18 cellular contexts compared by ENCODE assay signal in the genomic region with DNA sequence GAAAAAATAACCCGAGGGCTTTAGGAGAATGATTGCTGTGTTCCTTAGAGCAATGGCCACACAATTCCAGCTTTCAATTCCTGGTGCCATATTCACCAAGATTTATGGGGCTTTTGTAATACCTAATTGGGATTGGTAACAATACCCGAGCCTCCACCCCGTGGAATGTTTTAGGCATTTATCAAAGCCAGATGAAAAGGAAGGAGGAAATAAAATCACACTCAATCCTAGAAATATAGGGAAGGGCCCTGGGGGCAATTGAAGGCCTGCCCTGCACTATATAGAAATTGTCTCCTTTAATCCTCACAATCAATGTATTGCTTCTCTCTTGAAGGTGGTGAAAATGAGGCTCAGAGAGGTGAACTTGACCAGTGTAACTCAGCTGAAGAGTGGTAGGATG. TPM values are rescaled to one million over a fixed set of nuclear protein-coding genes. Genes with fewer than 3 reads are reported as not detected.
DNase-seq lines count a peak whose midpoint lies in the region; FAIRE-seq and TF ChIP-seq lines count a peak whose summit lies in the region.
"Had no signal": no experiment of that assay in that cellular context is flagged by ENCODE, and none has a peak within 500 bp of the region (broad histone marks: within the 10 kb centered on the region; RNA-seq: fewer than 3 reads in every experiment).

No MANE protein-coding gene starts in this region.

- H3K27me3 ChIP-seq in esophagus muscularis mucosa, result peaks cover 0 to 6% (median 0%) of the 10 kb centered on the region in 4 donors
- H3K27me3 ChIP-seq in neuronal stem cell (ENCODE audit: control insufficient read depth in 3 of 3, insufficient read depth in 3 of 3, low read depth in 1 of 3, low read length in 3 of 3), result no peaks in the 10 kb centered on the region
- H3K27me3 ChIP-seq: BLaER1 treated with 17β-estradiol and CSF1 and Interleukin-3, amounts not matched to agents 10 nM and 100 nM had no signal

- DNase-seq in COLO668 (lab: John Stamatoyannopoulos, UW; ENCODE audit: unreplicated experiment) (peak; percentile 14), NCI-H146 treated with DMSO at 0.1 percent for 48 hours (lab: John Stamatoyannopoulos, UW; ENCODE audit: unreplicated experiment) (peak; percentile 84), esophagus muscularis mucosa (ENCODE audit: extremely low spot score) (peak; percentile 53), NCI-H1436 (lab: John Stamatoyannopoulos, UW) (no peak), kidney (no peak), neuronal stem cell (ENCODE audit: low spot score) (no peak)
- DNase-seq in activated CD4-positive, alpha-beta T cell treated with anti-CD3 and anti-CD28 coated beads for 48 hours, result no peak
- DNase-seq: 8988T; CD8-positive, alpha-beta T cell; COR-L47; DMS 273 treated with DMSO at 0.1 percent for 48 hours; DMS53; DND-41; EL; H9 had no signal

- H3K9me3 ChIP-seq in esophagus muscularis mucosa, result no peaks in the 10 kb centered on the region
- H3K9me3 ChIP-seq in kidney (ENCODE audit: control insufficient read depth in 1 of 2, low read length in 2 of 2), result no peaks in the 10 kb centered on the region
- no peaks in the 10 kb centered on the region for H3K9me3 ChIP-seq in neuronal stem cell (replicated peaks in 1 of 2; ENCODE audit: control insufficient read depth in 2 of 2, insufficient read depth in 1 of 2, low read depth in 1 of 2, low read length in 2 of 2)

- no peak for FAIRE-seq in kidney (lab: Jason Lieb, UNC)
- FAIRE-seq: GM12878, H1 had no signal

- H3K9ac ChIP-seq in kidney (ENCODE audit: low read length in 2 of 2), result no peak overlapping the region
- H3K9ac ChIP-seq in neuronal stem cell (ENCODE audit: low read depth, low read length, poor library complexity), result no peak overlapping the region
- H3K9ac ChIP-seq: BLaER1 treated with 17β-estradiol and CSF1 and Interleukin-3, amounts not matched to agents 10 nM and 100 nM had no signal

- no peak overlapping the region for H3K27ac ChIP-seq in esophagus muscularis mucosa (replicated peaks in 1 of 4)
- H3K27ac ChIP-seq in kidney (ENCODE audit: low read depth in 2 of 2, low read length in 2 of 2), result no peak overlapping the region
- H3K27ac ChIP-seq in neuronal stem cell (replicated peaks; ENCODE audit: low read length), result no peak overlapping the region
- H3K27ac ChIP-seq: BLaER1 treated with 17β-estradiol and CSF1 and Interleukin-3, amounts not matched to agents 10 nM and 100 nM had no signal

- intact Hi-C loops in esophagus muscularis mucosa (cut with DNase I), result no loop called here
- intact Hi-C loops in kidney (cut with DNase I), result no loop called here

- no peak for TF ChIP-seq CTCF in esophagus muscularis mucosa (IDR thresholded peaks at IDR 0.05)
- no peak for TF ChIP-seq CTCF in kidney (IDR thresholded peaks at IDR 0.05; ENCODE audit: borderline replicate concordance, extremely low read depth, insufficient read depth)

- H4K91ac ChIP-seq in neuronal stem cell (ENCODE audit: low read depth, low read length, poor library complexity), result no peak overlapping the region

- H2BK5ac ChIP-seq in neuronal stem cell (ENCODE audit: low read length), result no peak overlapping the region

- no peak overlapping the region for H3K14ac ChIP-seq in neuronal stem cell (ENCODE audit: low read length)

- H2AFZ ChIP-seq in neuronal stem cell (ENCODE audit: low read length), result no peak overlapping the region

- H2AK5ac ChIP-seq in neuronal stem cell (ENCODE audit: low read depth, low read length), result no peak overlapping the region

- no peak overlapping the region for H2BK15ac ChIP-seq in neuronal stem cell (ENCODE audit: low read length)

- no peak overlapping the region for H2BK120ac ChIP-seq in neuronal stem cell (ENCODE audit: low read depth, low read length)

- H3K18ac ChIP-seq in neuronal stem cell (ENCODE audit: low read length), result no peak overlapping the region

- H3K36me3 ChIP-seq in esophagus muscularis mucosa (no peaks in the 10 kb centered on the region), kidney (ENCODE audit: control insufficient read depth in 1 of 2, insufficient read depth in 2 of 2, low read length in 2 of 2) (no peaks in the 10 kb centered on the region), neuronal stem cell (replicated peaks in 1 of 2; ENCODE audit: control insufficient read depth in 2 of 2, insufficient read depth in 2 of 2, low read length in 2 of 2) (no peaks in the 10 kb centered on the region)
- H3K36me3 ChIP-seq: BLaER1 treated with 17β-estradiol and CSF1 and Interleukin-3, amounts not matched to agents 10 nM and 100 nM had no signal

- no peak overlapping the region for H3K4ac ChIP-seq in neuronal stem cell (ENCODE audit: low read length)

- no peak overlapping the region for H3K23ac ChIP-seq in neuronal stem cell (ENCODE audit: low read depth, low read length, poor library complexity)

- H4K8ac ChIP-seq in neuronal stem cell (ENCODE audit: low read depth, low read length), result no peak overlapping the region

- no peak overlapping the region for H3K4me2 ChIP-seq in neuronal stem cell (ENCODE audit: insufficient read depth, low read length, poor library complexity, severe bottlenecking)
- H3K4me2 ChIP-seq: BLaER1 treated with 17β-estradiol and CSF1 and Interleukin-3, amounts not matched to agents 10 nM and 100 nM had no signal

- H3K4me3 ChIP-seq in esophagus muscularis mucosa (no peak overlapping the region), kidney (ENCODE audit: low read length in 2 of 2) (no peak overlapping the region), neuronal stem cell (ENCODE audit: low read length in 2 of 2) (no peak overlapping the region)
- H3K4me3 ChIP-seq: BLaER1 treated with 17β-estradiol and CSF1 and Interleukin-3, amounts not matched to agents 10 nM and 100 nM; GM12878 had no signal

- no peaks in the 10 kb centered on the region for H3K4me1 ChIP-seq in esophagus muscularis mucosa
- no peaks in the 10 kb centered on the region for H3K4me1 ChIP-seq in kidney (ENCODE audit: control insufficient read depth in 1 of 2, insufficient read depth in 1 of 2, low read depth in 1 of 2, low read length in 2 of 2)
- H3K4me1 ChIP-seq in neuronal stem cell (ENCODE audit: control insufficient read depth in 2 of 2, insufficient read depth in 1 of 2, low read depth in 1 of 2, low read length in 2 of 2), result peaks cover 0 to 3% of the 10 kb centered on the region in 2 donors

- TF ChIP-seq EP300 in esophagus muscularis mucosa (IDR thresholded peaks at IDR 0.05), result no peak

- H2BK12ac ChIP-seq in neuronal stem cell (ENCODE audit: low read length), result no peak overlapping the region

- no peak for TF ChIP-seq POLR2A in esophagus muscularis mucosa (IDR thresholded peaks at IDR 0.05; ENCODE audit: low read depth)

- peaks cover 2% of the 10 kb centered on the region for H3K79me1 ChIP-seq in neuronal stem cell (ENCODE audit: low read depth, low read length)

- 74% methylated on average over 3 of the region's 3 CpGs for WGBS in esophagus muscularis mucosa
- WGBS in neuronal stem cell (ENCODE audit: extremely low coverage in 2 of 2, insufficient read length in 2 of 2, insufficient replicate concordance in 1 of 2), 2 donors, result no CpG with 5 or more reads among the region's 3 CpGs

RNA-seq across cellular contexts. Expression of gene MLYCD, which starts 42.1 kb away (rescaled TPM):
- total RNA-seq in esophagus muscularis mucosa (10 to 100 TPM in 2 of 4 donors, 1 to 10 TPM in 2; 9.6 to 15.8 (median 12.3) TPM), kidney (8.8 TPM)
- 9.1 TPM for polyA plus RNA-seq in kidney (ENCODE audit: insufficient read depth, low read depth, low replicate concordance)
- polyA plus RNA-seq in neuronal stem cell (2013, experiment 1 of 2), result 1.1 TPM
- polyA plus RNA-seq in neuronal stem cell (2013, experiment 2 of 2), result 1.2 TPM

RNA-seq across cellular contexts. Expression of gene HSBP1, which starts 49.1 kb away (rescaled TPM):
- total RNA-seq in esophagus muscularis mucosa, result 10 to 100 TPM; 12.0 to 49.8 (median 26.4) TPM
- total RNA-seq in kidney, result 110 TPM
- 192 TPM for polyA plus RNA-seq in kidney (ENCODE audit: insufficient read depth, low read depth, low replicate concordance)
- polyA plus RNA-seq in neuronal stem cell (2013, experiment 1 of 2), result 276 TPM
- polyA plus RNA-seq in neuronal stem cell (2013, experiment 2 of 2), result 269 TPM

Comparison
In these comparisons a context has a peak if more than half of its experiments do, and no peak if none do; other contexts are left out.
1. DNase-seq: peak in COLO668 (single experiment), NCI-H146 treated with DMSO at 0.1 percent for 48 hours (single experiment) and esophagus muscularis mucosa (single experiment); none in NCI-H1436 (single experiment), kidney (single experiment), neuronal stem cell (single experiment) and activated CD4-positive, alpha-beta T cell treated with anti-CD3 and anti-CD28 coated beads for 48 hours (single experiment).